18 cellular contexts compared by ENCODE assay signal in the genomic region with DNA sequence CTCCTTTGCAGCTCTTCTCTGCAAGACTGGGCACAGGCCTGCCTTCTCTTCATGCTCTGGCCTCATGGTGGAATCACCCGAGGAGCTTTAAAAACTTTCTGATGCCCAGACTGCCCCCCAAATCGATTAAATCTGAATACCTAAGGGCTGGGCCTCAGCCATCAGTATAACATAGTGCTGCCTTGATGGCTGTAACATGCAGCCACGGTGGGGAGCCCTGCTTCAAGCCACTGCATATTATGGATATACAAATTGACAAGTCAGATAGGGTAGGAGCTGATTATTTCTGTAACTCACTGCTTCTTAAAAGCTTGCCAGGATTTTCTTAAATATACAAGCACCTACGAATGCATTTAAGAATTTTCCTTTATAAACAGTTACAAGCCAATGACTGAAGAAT. TPM values are rescaled to one million over a fixed set of nuclear protein-coding genes. Genes with fewer than 3 reads are reported as not detected.
"Had no signal": no experiment of that assay in that cellular context is flagged by ENCODE, and none has a peak within 500 bp of the region (broad histone marks: within the 10 kb centered on the region; RNA-seq: fewer than 3 reads in every experiment).

No MANE protein-coding gene starts in this region.

- DNase-seq: effector CD8-positive, alpha-beta T cell; heart right ventricle; kidney glomerular epithelial cell; mammary epithelial cell; mucosa of descending colon; natural killer cell; spleen; stimulated activated CD4-positive, alpha-beta T cell treated with anti-CD3 and anti-CD28 coated beads, Interleukin-15, amount 100 ng/mL, for 24 hours; stimulated activated CD4-positive, alpha-beta T cell treated with anti-CD3 and anti-CD28 coated beads, Interleukin-2, amount 100 ng/mL, for 24 hours; stimulated activated CD4-positive, alpha-beta T cell treated with anti-CD3 and anti-CD28 coated beads, Interleukin-4, amount 100 ng/mL, for 4 hours; stimulated activated naive B cell treated with anti-CD40 and anti-IgM and Interleukin-4, amounts not matched to agents 10 μg/mL and 1 μg/mL and 100 μg/mL, for 72 hours; stimulated activated naive CD8-positive, alpha-beta T cell treated with anti-CD3 and anti-CD28 coated beads, Interleukin-15, amount 100 ng/mL, for 72 hours; trophoblast cell had no signal

- H3K36me3 ChIP-seq: thoracic aorta had no signal

- ATAC-seq: heart right ventricle; mucosa of descending colon; natural killer cell; sciatic nerve; stimulated activated naive B cell treated with anti-CD40 and anti-IgM and Interleukin-4, amounts not matched to agents 10 μg/mL and 1 μg/mL and 100 μg/mL, for 72 hours; stimulated activated naive CD8-positive, alpha-beta T cell treated with anti-CD3 and anti-CD28 coated beads, Interleukin-15, amount 100 ng/mL, for 72 hours had no signal

- H3K4me3 ChIP-seq: coronary artery, heart right ventricle, mucosa of descending colon, spleen, thoracic aorta had no signal

- H3K27ac ChIP-seq: coronary artery, heart right ventricle, spleen, thoracic aorta had no signal

- H3K9me3 ChIP-seq: heart right ventricle, mucosa of descending colon, spleen, thoracic aorta had no signal

- H3K4me1 ChIP-seq: spleen had no signal

- FAIRE-seq: frontal cortex, islet of Langerhans had no signal

- H3K27me3 ChIP-seq: heart right ventricle, spleen had no signal

RNA-seq across cellular contexts. Expression of gene GPM6B, which starts 40.5 kb away (rescaled TPM):
- total RNA-seq: natural killer cell had no signal
